Comparison of ENCODE assay signal across 8 cellular contexts in genomic region chr13:48221301-48222190, GRCh38. TPM values are rescaled to one million over a fixed set of nuclear protein-coding genes. Genes with fewer than 3 reads are reported as not detected.
DNase-seq lines count a peak whose midpoint lies in the region; ATAC-seq and TF ChIP-seq lines count a peak whose summit lies in the region.

No MANE protein-coding gene starts in this region.

- no peaks in the 10 kb centered on the region for H3K27me3 ChIP-seq in aorta (ENCODE audit: control insufficient read depth in 1 of 2, insufficient read depth in 2 of 2, low read length in 1 of 2)

- ATAC-seq in stimulated activated naive CD8-positive, alpha-beta T cell treated with anti-CD3 and anti-CD28 coated beads, Interleukin-15, Interleukin-2, amounts not matched to agents 100 U/mL and 50 U/mL, for 24 hours: no peak
- peak; percentile 59 for ATAC-seq in central memory CD8-positive, alpha-beta T cell (replicated peaks; ENCODE audit: extremely low read depth, poor library complexity, severe bottlenecking)
- ATAC-seq in mucosa of descending colon (peak; percentile 42), aorta (ENCODE audit: low FRiP score) (peak; percentile 76), HG03108 (IDR thresholded peaks at IDR 0.05; ENCODE audit: unreplicated experiment) (no peak)

- H3K9me3 Mint-ChIP-seq in stimulated activated naive CD8-positive, alpha-beta T cell treated with anti-CD3 and anti-CD28 coated beads, Interleukin-15, Interleukin-2, amounts not matched to agents 100 ng/mL and 50 ng/mL, for 24 hours: peaks cover 7% of the 10 kb centered on the region
- no peaks in the 10 kb centered on the region for H3K9me3 Mint-ChIP-seq in central memory CD8-positive, alpha-beta T cell

- no peak for DNase-seq in stimulated activated naive CD8-positive, alpha-beta T cell treated with anti-CD3 and anti-CD28 coated beads, Interleukin-15, Interleukin-2, amounts not matched to agents 100 U/mL and 50 U/mL, for 24 hours
- no peak for DNase-seq in central memory CD8-positive, alpha-beta T cell (ENCODE audit: low spot score in 2 of 2)
- DNase-seq in mucosa of descending colon (no peak), aorta (no peak), NCI-H2081 (lab: John Stamatoyannopoulos, UW) (no peak), inferior parietal cortex (ENCODE audit: extremely low spot score) (no peak)

- peak overlapping the region; percentile 79 for H3K4me3 Mint-ChIP-seq in stimulated activated naive CD8-positive, alpha-beta T cell treated with anti-CD3 and anti-CD28 coated beads, Interleukin-15, Interleukin-2, amounts not matched to agents 100 ng/mL and 50 ng/mL, for 24 hours
- H3K4me3 Mint-ChIP-seq in central memory CD8-positive, alpha-beta T cell: peak overlapping the region; percentile 65

- peaks cover 12% of the 10 kb centered on the region for H3K36me3 Mint-ChIP-seq in stimulated activated naive CD8-positive, alpha-beta T cell treated with anti-CD3 and anti-CD28 coated beads, Interleukin-15, Interleukin-2, amounts not matched to agents 100 ng/mL and 50 ng/mL, for 24 hours (ENCODE audit: low read depth)
- peaks cover 8% of the 10 kb centered on the region for H3K36me3 Mint-ChIP-seq in central memory CD8-positive, alpha-beta T cell (ENCODE audit: insufficient read depth)

- H3K27ac Mint-ChIP-seq in stimulated activated naive CD8-positive, alpha-beta T cell treated with anti-CD3 and anti-CD28 coated beads, Interleukin-15, Interleukin-2, amounts not matched to agents 100 ng/mL and 50 ng/mL, for 24 hours: peak overlapping the region; percentile 88
- peak overlapping the region; percentile 91 for H3K27ac Mint-ChIP-seq in central memory CD8-positive, alpha-beta T cell (ENCODE audit: low read depth)

- TF ChIP-seq CTCF in mucosa of descending colon (IDR thresholded peaks at IDR 0.05): no peak

- peaks cover 71% of the 10 kb centered on the region for H3K4me1 Mint-ChIP-seq in stimulated activated naive CD8-positive, alpha-beta T cell treated with anti-CD3 and anti-CD28 coated beads, Interleukin-15, Interleukin-2, amounts not matched to agents 100 ng/mL and 50 ng/mL, for 24 hours (ENCODE audit: low read depth)
- peaks cover 37% of the 10 kb centered on the region for H3K4me1 Mint-ChIP-seq in central memory CD8-positive, alpha-beta T cell

- H3K27ac ChIP-seq in aorta (ENCODE audit: low read depth in 1 of 2, low read length in 2 of 2): no peak overlapping the region

- H3K27me3 Mint-ChIP-seq in stimulated activated naive CD8-positive, alpha-beta T cell treated with anti-CD3 and anti-CD28 coated beads, Interleukin-15, Interleukin-2, amounts not matched to agents 100 ng/mL and 50 ng/mL, for 24 hours: no peaks in the 10 kb centered on the region
- no peaks in the 10 kb centered on the region for H3K27me3 Mint-ChIP-seq in central memory CD8-positive, alpha-beta T cell

- H3K4me1 ChIP-seq in mucosa of descending colon (ENCODE audit: low read depth): no peaks in the 10 kb centered on the region
- no peaks in the 10 kb centered on the region for H3K4me1 ChIP-seq in aorta (ENCODE audit: control insufficient read depth in 1 of 2, insufficient read depth in 2 of 2, low read length in 2 of 2)

- H3K36me3 ChIP-seq in mucosa of descending colon (ENCODE audit: low read depth) (no peaks in the 10 kb centered on the region), aorta (ENCODE audit: control insufficient read depth in 1 of 2, insufficient read depth in 2 of 2, low read length in 1 of 2) (no peaks in the 10 kb centered on the region)

- no peaks in the 10 kb centered on the region for H3K9me3 ChIP-seq in mucosa of descending colon
- no peaks in the 10 kb centered on the region for H3K9me3 ChIP-seq in aorta (ENCODE audit: control insufficient read depth, low read length)

- intact Hi-C loops in mucosa of descending colon (cut with DNase I, micrococcal nuclease) (no loop called here), aorta (cut with DNase I) (no loop called here)

- whole genome bisulfite sequencing in aorta, 2 donors: 52 to 57% methylated on average over 9 of the region's 9 CpGs

- H3K4me3 ChIP-seq in mucosa of descending colon: no peak overlapping the region
- H3K4me3 ChIP-seq in aorta (ENCODE audit: low read length in 2 of 2): no peak overlapping the region

RNA-seq across cellular contexts. Expression of gene ITM2B, which starts 11.5 kb away (rescaled TPM):
- total RNA-seq in mucosa of descending colon (100 to 1,000 TPM; 418 to 517 (median 511) TPM), aorta (100 to 1,000 TPM; 549 to 771 TPM)
- polyA plus RNA-seq in aorta: 100 to 1,000 TPM; 371 to 929 TPM

Comparison
In these comparisons a context has a peak if more than half of its experiments do, and no peak if none do; other contexts are left out.
1. ATAC-seq: peak in central memory CD8-positive, alpha-beta T cell (single experiment), mucosa of descending colon (single experiment) and aorta (single experiment); none in stimulated activated naive CD8-positive, alpha-beta T cell treated with anti-CD3 and anti-CD28 coated beads, Interleukin-15, Interleukin-2, amounts not matched to agents 100 U/mL and 50 U/mL, for 24 hours (single experiment) and HG03108 (single experiment).